Comparison of ENCODE assay signal across 25 cellular contexts in the genomic region with DNA sequence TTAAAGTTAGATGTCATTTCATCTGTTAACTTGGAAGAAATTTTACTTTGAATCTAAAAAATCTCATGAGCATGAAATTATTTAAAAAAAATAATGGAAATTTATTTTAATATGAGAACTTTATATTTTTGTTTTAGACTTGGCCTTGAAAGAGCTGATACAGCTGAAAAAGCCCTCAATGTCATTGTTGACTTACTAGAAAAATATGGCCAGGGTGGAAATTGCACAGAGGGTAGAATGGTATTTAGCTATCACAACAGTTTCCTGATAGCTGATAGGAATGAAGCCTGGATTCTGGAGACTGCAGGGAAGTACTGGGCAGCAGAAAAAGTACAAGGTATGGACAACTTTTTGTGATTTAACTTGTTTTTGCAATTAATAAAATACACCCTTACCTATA.
"Had no signal": no experiment of that assay in that cellular context is flagged by ENCODE, and none has a peak within 500 bp of the region (broad histone marks: within the 10 kb centered on the region; RNA-seq: fewer than 3 reads in every experiment).

No MANE protein-coding gene starts in this region.

- ATAC-seq: effector memory CD8-positive, alpha-beta T cell; esophagus mucosa; gastrocnemius medialis; heart right ventricle; left cardiac atrium; left lung; left ventricle myocardium superior; lower lobe of right lung; mucosa of descending colon had no signal

- H3K4me3 ChIP-seq: colonic mucosa, esophagus squamous epithelium, gastrocnemius medialis, heart right ventricle, left lung, lower lobe of right lung, mucosa of descending colon had no signal

- H3K27me3 ChIP-seq: colonic mucosa, esophagus squamous epithelium, gastrocnemius medialis, heart right ventricle, left lung had no signal

- DNase-seq: colonic mucosa; cortex of kidney; effector CD8-positive, alpha-beta T cell; effector memory CD8-positive, alpha-beta T cell; endodermal cell; erythroblast; esophagus squamous epithelium; foreskin fibroblast; foreskin melanocyte; gastrocnemius medialis; glutamatergic neuron; head of caudate nucleus; heart right ventricle; hippocampal formation; left cardiac atrium; left lung; left ventricle myocardium superior; lower lobe of right lung; mesenchymal stem cell; mucosa of descending colon had no signal

- H3K9me3 ChIP-seq: colonic mucosa, esophagus squamous epithelium, gastrocnemius medialis, heart right ventricle, left lung, lower lobe of right lung, mucosa of descending colon had no signal

- FAIRE-seq: endometrium, islet of Langerhans, keratinocyte had no signal

- H3K27ac ChIP-seq: colonic mucosa, epithelial cell of prostate, esophagus squamous epithelium, gastrocnemius medialis, heart right ventricle, left lung, lower lobe of right lung had no signal

- H3K4me1 ChIP-seq: colonic mucosa had no signal
